Comparison of ENCODE assay signal across 8 cellular contexts in the genomic region with DNA sequence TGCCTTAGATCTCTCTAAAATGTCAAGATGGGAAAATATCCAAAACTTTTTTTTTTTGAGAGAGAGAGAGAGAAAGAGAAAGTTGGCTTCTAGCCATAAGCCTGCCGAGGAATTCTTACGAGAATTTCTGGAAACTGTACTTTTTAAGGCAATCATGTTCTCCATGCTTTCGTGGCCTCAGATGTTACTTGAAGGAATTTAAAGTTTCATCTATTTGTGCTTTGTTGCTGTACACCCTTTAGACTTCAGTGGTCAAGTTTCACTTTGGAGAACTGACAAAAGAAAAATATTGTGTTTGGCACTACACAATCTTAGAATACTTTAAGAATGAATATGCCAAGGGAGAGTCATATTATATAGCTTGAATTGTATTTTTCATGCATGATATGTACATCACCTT. TPM values are rescaled to one million over a fixed set of nuclear protein-coding genes. Genes with fewer than 3 reads are reported as not detected.
A peak's percentile ranks its signal among the peaks of the same experiment; 100 is the strongest.
DNase-seq lines count a peak whose midpoint lies in the region; ATAC-seq and TF ChIP-seq lines count a peak whose summit lies in the region.

No MANE protein-coding gene starts in this region.

- H3K36me3 ChIP-seq in ascending aorta (no peaks in the 10 kb centered on the region), right atrium auricular region (no peaks in the 10 kb centered on the region), stomach (no peaks in the 10 kb centered on the region)

- TF ChIP-seq EP300 in stomach (IDR thresholded peaks at IDR 0.05): no peak

- H3K4me1 ChIP-seq in ascending aorta (peaks cover 0 to 11% of the 10 kb centered on the region in 2 donors), right atrium auricular region (peaks cover 0 to 10% of the 10 kb centered on the region in 2 donors), stomach (peaks cover 0 to 6% (median 3%) of the 10 kb centered on the region in 4 donors)

- POLR2A ChIA-PET in T-cell (lab: Charles Lee): no interaction called here

- DNase-seq in GM04504 (ENCODE audit: low read depth): peak; percentile 18
- no peak for DNase-seq in ascending aorta (ENCODE audit: low spot score in 2 of 2)
- no peak for DNase-seq in right atrium auricular region (ENCODE audit: low spot score)
- DNase-seq in stomach: no peak
- DNase-seq in T-cell: no peak
- DNase-seq in activated naive CD8-positive, alpha-beta T cell treated with anti-CD3 and anti-CD28 coated beads, Interleukin-2, amount 50 U/mL, for 24 hours: no peak
- no peak for DNase-seq in hypothalamus (lab: John Stamatoyannopoulos, UW)
- no peak for DNase-seq in effector CD4-positive, alpha-beta T cell

- H3K27ac Mint-ChIP-seq in T-cell: no peak overlapping the region
- H3K27ac Mint-ChIP-seq in activated naive CD8-positive, alpha-beta T cell treated with anti-CD3 and anti-CD28 coated beads, Interleukin-2, amount 50 U/mL, for 24 hours: no peak overlapping the region

- H3K4me3 Mint-ChIP-seq in T-cell: no peak overlapping the region
- H3K4me3 Mint-ChIP-seq in activated naive CD8-positive, alpha-beta T cell treated with anti-CD3 and anti-CD28 coated beads, Interleukin-2, amount 50 U/mL, for 24 hours: no peak overlapping the region

- TF ChIP-seq CTCF in ascending aorta (IDR thresholded peaks at IDR 0.05) (no peak), right atrium auricular region (IDR thresholded peaks at IDR 0.05) (no peak), stomach (IDR thresholded peaks at IDR 0.05) (no peak)

- H3K27me3 ChIP-seq in ascending aorta (no peaks in the 10 kb centered on the region), right atrium auricular region (no peaks in the 10 kb centered on the region), stomach (no peaks in the 10 kb centered on the region)

- H3K27ac ChIP-seq in ascending aorta (peak overlapping the region; percentile 55 to 65), right atrium auricular region (peak overlapping the region; percentile 17 to 21), stomach (peak overlapping the region in 1 of 5 donors; percentile 70)

- peaks cover 0 to 4% (median 2%) of the 10 kb centered on the region in 3 donors for H3K9me3 Mint-ChIP-seq in T-cell
- no peaks in the 10 kb centered on the region for H3K9me3 Mint-ChIP-seq in activated naive CD8-positive, alpha-beta T cell treated with anti-CD3 and anti-CD28 coated beads, Interleukin-2, amount 50 U/mL, for 24 hours

- no peaks in the 10 kb centered on the region for H3K36me3 Mint-ChIP-seq in T-cell
- H3K36me3 Mint-ChIP-seq in activated naive CD8-positive, alpha-beta T cell treated with anti-CD3 and anti-CD28 coated beads, Interleukin-2, amount 50 U/mL, for 24 hours (ENCODE audit: low read depth): no peaks in the 10 kb centered on the region

- intact Hi-C loops in ascending aorta (cut with DNase I): loop anchor here (2.0 to 5.0 kb wide), 3 partner anchors 20 to 656 kb away; a partner anchor contains a TSS
- intact Hi-C loops in stomach (cut with DNase I; ENCODE audit: low total_unique reads): no loop called here

- no peaks in the 10 kb centered on the region for H3K9me3 ChIP-seq in ascending aorta
- no peaks in the 10 kb centered on the region for H3K9me3 ChIP-seq in right atrium auricular region
- no peaks in the 10 kb centered on the region for H3K9me3 ChIP-seq in stomach

- H3K27me3 Mint-ChIP-seq in T-cell: no peaks in the 10 kb centered on the region
- H3K27me3 Mint-ChIP-seq in activated naive CD8-positive, alpha-beta T cell treated with anti-CD3 and anti-CD28 coated beads, Interleukin-2, amount 50 U/mL, for 24 hours: no peaks in the 10 kb centered on the region

- no peaks in the 10 kb centered on the region for H3K4me1 Mint-ChIP-seq in T-cell
- no peaks in the 10 kb centered on the region for H3K4me1 Mint-ChIP-seq in activated naive CD8-positive, alpha-beta T cell treated with anti-CD3 and anti-CD28 coated beads, Interleukin-2, amount 50 U/mL, for 24 hours

- no peak for ATAC-seq in T-cell (replicated peaks in 1 of 4)
- ATAC-seq in activated naive CD8-positive, alpha-beta T cell treated with anti-CD3 and anti-CD28 coated beads, Interleukin-2, amount 50 U/mL, for 24 hours: no peak

- CTCF ChIA-PET in T-cell (lab: Charles Lee): no interaction called here

- WGBS in stomach, 5 donors: 25 to 57% (median 40%) methylated on average over 3 of the region's 3 CpGs

- TF ChIP-seq POLR2A in stomach (IDR thresholded peaks at IDR 0.05): no peak

- peak overlapping the region; percentile 49 to 53 for H3K4me3 ChIP-seq in ascending aorta
- H3K4me3 ChIP-seq in right atrium auricular region: peak overlapping the region; percentile 24 to 27
- H3K4me3 ChIP-seq in stomach: peak overlapping the region; percentile 15 to 41 (median 32)

RNA-seq across cellular contexts. Expression of a gene that starts 53.9 kb away (rescaled TPM):
- total RNA-seq in ascending aorta (16.8 TPM), right atrium auricular region (10 to 100 TPM; 13.2 to 15.2 TPM), stomach (10 to 100 TPM in 2 of 5 donors, 1 to 10 TPM in 3; 6.7 to 76.7 (median 8.4) TPM), T-cell (under 1 TPM; 0.02 to 0.19 (median 0.06) TPM)
- under 1 TPM; 0.46 to 0.56 (median 0.50) TPM for polyA plus RNA-seq in stomach

Comparison
In these comparisons a context has a peak if more than half of its experiments do, and no peak if none do; other contexts are left out.
1. RNA of a gene that starts 53.9 kb away (total RNA-seq): 16.8 TPM in ascending aorta (single experiment), 13.2 to 15.2 TPM in right atrium auricular region and 6.7 to 76.7 TPM in stomach; 0.02 to 0.19 TPM in T-cell; every median in the first group is over 4 times any median in the second.
2. Peak in every context shown above with its lines, with median percentiles within 50 percentile points of each other: H3K4me3 ChIP-seq.